ENCODE assay signal across 9 cellular contexts in the genomic region with DNA sequence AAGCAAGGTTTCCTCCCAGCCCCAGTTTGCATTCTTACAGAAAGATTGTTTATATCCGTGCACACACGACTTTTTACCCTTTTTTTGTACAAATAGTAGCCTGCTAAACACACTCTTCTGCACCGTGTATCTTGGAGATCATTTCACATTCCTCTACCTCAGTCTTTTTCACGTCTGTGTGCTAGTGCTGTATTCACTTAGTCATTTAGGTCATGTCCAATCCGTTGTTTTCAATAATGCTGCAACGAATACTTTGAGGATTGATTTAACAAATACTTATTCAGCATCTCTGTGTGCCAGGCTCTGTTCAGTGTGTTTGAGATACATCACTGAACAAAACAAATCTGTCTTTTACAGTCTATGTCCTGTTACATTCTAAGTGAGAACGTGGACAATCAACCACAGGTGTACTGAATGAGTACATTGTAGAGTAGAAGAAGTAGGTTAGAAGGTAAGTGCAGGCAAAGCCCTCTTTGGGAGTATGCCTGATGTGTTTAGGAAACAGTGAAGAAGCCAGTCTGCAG. TPM values are rescaled to one million over a fixed set of nuclear protein-coding genes. Genes with fewer than 3 reads are reported as not detected.
A peak's percentile ranks its signal among the peaks of the same experiment; 100 is the strongest.
DNase-seq lines count a peak whose midpoint lies in the region; ATAC-seq, FAIRE-seq and TF ChIP-seq lines count a peak whose summit lies in the region.
"Had no signal": no experiment of that assay in that cellular context is flagged by ENCODE, and none has a peak within 500 bp of the region (broad histone marks: within the 10 kb centered on the region; RNA-seq: fewer than 3 reads in every experiment).

No MANE protein-coding gene starts in this region.

- TF ChIP-seq CTCF in fibroblast of the aortic adventitia (IDR thresholded peaks at IDR 0.05; ENCODE audit: insufficient read depth, low read length) (no peak), gastrocnemius medialis (IDR thresholded peaks at IDR 0.05 in 4 of 5, conservative IDR thresholded peaks at IDR 0.05 in 1 of 5) (no peak)

- H3K36me3 ChIP-seq in gastrocnemius medialis = peaks cover 0 to 25% of the 10 kb centered on the region in 2 donors

- no peak for TF ChIP-seq POLR2A in gastrocnemius medialis (IDR thresholded peaks at IDR 0.05)

- peak overlapping the region; percentile 82 to 90 (median 87) for H3K27ac ChIP-seq in gastrocnemius medialis

- no peaks in the 10 kb centered on the region for H3K9me3 ChIP-seq in gastrocnemius medialis

- DNase-seq in GM18507 (ENCODE audit: extremely low spot score, insufficient read length, low read depth) = no peak
- no peak for DNase-seq in T-cell
- peak; percentile 31 for DNase-seq in fibroblast of the aortic adventitia (ENCODE audit: low read depth)
- no peak for DNase-seq in gastrocnemius medialis
- DNase-seq in NCI-H774 (lab: John Stamatoyannopoulos, UW) = no peak

- CTCF ChIA-PET in T-cell (lab: Charles Lee) = interaction anchor here in 1 of 2 donors (0.9 to 2.1 kb wide), 2 partner anchors 55 to 141 kb away, joined by 3 to 17 read pairs; a partner anchor contains a TSS

- H3K4me1 ChIP-seq in gastrocnemius medialis = peaks cover 15 to 18% of the 10 kb centered on the region in 2 donors

- H3K4me3 Mint-ChIP-seq in T-cell = peak overlapping the region; percentile 91 to 97 (median 95)

- in situ Hi-C loops in gastrocnemius medialis (cut with MboI; ENCODE audit: low sequenced_read_pairs in 4 of 4) = no loop called here

- H3K9me3 Mint-ChIP-seq in T-cell = no peaks in the 10 kb centered on the region

- H3K4me1 Mint-ChIP-seq in T-cell = peaks cover 50 to 63% (median 59%) of the 10 kb centered on the region in 3 donors

- POLR2A ChIA-PET in T-cell (lab: Charles Lee) = no interaction called here

- intact Hi-C loops in gastrocnemius medialis (cut with DNase I; ENCODE audit: low total_unique reads) = loop anchor here (5.0 kb wide), 2 partner anchors 57 to 73 kb away; a partner anchor contains a TSS

- peak; percentile 57 for FAIRE-seq in GM18507 (lab: Jason Lieb, UNC)
- FAIRE-seq: endometrium had no signal

- ATAC-seq in T-cell (replicated peaks in 1 of 4) (no peak), gastrocnemius medialis (peak in 1 of 2 donors; percentile 2), HG03432 (IDR thresholded peaks at IDR 0.05; ENCODE audit: unreplicated experiment) (no peak), HG02938 (IDR thresholded peaks at IDR 0.05; ENCODE audit: unreplicated experiment) (no peak), GM19397 (IDR thresholded peaks at IDR 0.05; ENCODE audit: unreplicated experiment) (no peak)

- peaks cover 17% of the 10 kb centered on the region for H3K36me3 Mint-ChIP-seq in T-cell

- H3K27me3 Mint-ChIP-seq in T-cell = no peaks in the 10 kb centered on the region

- H3K27me3 ChIP-seq in gastrocnemius medialis = no peaks in the 10 kb centered on the region

- peak overlapping the region; percentile 90 for H3K4me3 ChIP-seq in fibroblast of the aortic adventitia (ENCODE audit: low read depth, low read length)
- peak overlapping the region; percentile 63 to 90 (median 68) for H3K4me3 ChIP-seq in gastrocnemius medialis

- H3K27ac Mint-ChIP-seq in T-cell = peak overlapping the region; percentile 86 to 91

RNA-seq across cellular contexts. Expression of a gene that starts 0.9 kb away (rescaled TPM):
- total RNA-seq in T-cell (10 to 100 TPM; 35.8 to 72.7 (median 45.3) TPM), fibroblast of the aortic adventitia (ENCODE audit: low replicate concordance) (3.1 and 6.3 TPM in 2 replicates), gastrocnemius medialis (1 to 10 TPM; 1.7 to 7.6 (median 3.9) TPM)

RNA-seq across cellular contexts. Expression of a gene that starts 9.8 kb away (rescaled TPM):
- total RNA-seq in T-cell (10 to 100 TPM; 32.0 to 55.8 (median 44.9) TPM), fibroblast of the aortic adventitia (ENCODE audit: low replicate concordance) (0.49 and 0.54 TPM in 2 replicates), gastrocnemius medialis (10 to 100 TPM in 1 of 4 donors, under 1 TPM in 1, not detected in 2; 0.13 to 11.5 TPM)

RNA-seq across cellular contexts. Expression of a gene that starts 54.5 kb away (rescaled TPM):
- total RNA-seq in T-cell (10 to 100 TPM; 37.0 to 44.8 (median 38.2) TPM), fibroblast of the aortic adventitia (ENCODE audit: low replicate concordance) (12.7 and 20.8 TPM in 2 replicates), gastrocnemius medialis (1 to 10 TPM; 4.2 to 8.4 (median 5.4) TPM)
